Comparison of ENCODE assay signal across 1 cellular context in genomic region chr10:29735628-29736324, GRCh38.
TF ChIP-seq lines count a peak whose summit lies in the region.

No MANE protein-coding gene starts in this region.

TF ChIP-seq in neural cell, 6 proteins besides CTCF, POLR2A, EP300 and RAD21 (continued from another document):
- TF ChIP-seq REST (IDR thresholded peaks at IDR 0.05; ENCODE audit: borderline replicate concordance) (peak; percentile 48), TAF1 (IDR thresholded peaks at IDR 0.05; ENCODE audit: low read depth) (no peak)
